22 cellular contexts compared by ENCODE assay signal in genomic region chr12:66262737-66263136, GRCh38.
"Had no signal": no experiment of that assay in that cellular context is flagged by ENCODE, and none has a peak within 500 bp of the region (broad histone marks: within the 10 kb centered on the region; RNA-seq: fewer than 3 reads in every experiment).

No MANE protein-coding gene starts in this region.

- H3K27ac ChIP-seq: HL-60, SJSA1, SK-N-MC had no signal

- H3K36me3 ChIP-seq: MG63, SJSA1 had no signal

- DNase-seq: Karpas-422, KG1, MG63, NCI-H1092, NCI-H1105 treated with DMSO at 0.1 percent for 48 hours, NCI-H1417 treated with DMSO at 0.1 percent for 48 hours, NCI-H187, NCI-H2029, NCI-H2081 treated with DMSO at 0.1 percent for 48 hours, NCI-H2171, NCI-H226, NCI-H446, NCI-H510A, NCI-H524 treated with DMSO at 0.1 percent for 48 hours, NCI-H69, NCI-H774, Right ventricle myocardium superior, RPMI8226, SIG-M5 had no signal

- H3K27me3 ChIP-seq: MG63 had no signal

- H3K4me1 ChIP-seq: SJSA1 had no signal

- H3K9me3 ChIP-seq: MG63, SJSA1 had no signal

- H3K4me3 ChIP-seq: MG63, SJSA1, SK-N-MC had no signal
